8 cellular contexts compared by ENCODE assay signal in the genomic region with DNA sequence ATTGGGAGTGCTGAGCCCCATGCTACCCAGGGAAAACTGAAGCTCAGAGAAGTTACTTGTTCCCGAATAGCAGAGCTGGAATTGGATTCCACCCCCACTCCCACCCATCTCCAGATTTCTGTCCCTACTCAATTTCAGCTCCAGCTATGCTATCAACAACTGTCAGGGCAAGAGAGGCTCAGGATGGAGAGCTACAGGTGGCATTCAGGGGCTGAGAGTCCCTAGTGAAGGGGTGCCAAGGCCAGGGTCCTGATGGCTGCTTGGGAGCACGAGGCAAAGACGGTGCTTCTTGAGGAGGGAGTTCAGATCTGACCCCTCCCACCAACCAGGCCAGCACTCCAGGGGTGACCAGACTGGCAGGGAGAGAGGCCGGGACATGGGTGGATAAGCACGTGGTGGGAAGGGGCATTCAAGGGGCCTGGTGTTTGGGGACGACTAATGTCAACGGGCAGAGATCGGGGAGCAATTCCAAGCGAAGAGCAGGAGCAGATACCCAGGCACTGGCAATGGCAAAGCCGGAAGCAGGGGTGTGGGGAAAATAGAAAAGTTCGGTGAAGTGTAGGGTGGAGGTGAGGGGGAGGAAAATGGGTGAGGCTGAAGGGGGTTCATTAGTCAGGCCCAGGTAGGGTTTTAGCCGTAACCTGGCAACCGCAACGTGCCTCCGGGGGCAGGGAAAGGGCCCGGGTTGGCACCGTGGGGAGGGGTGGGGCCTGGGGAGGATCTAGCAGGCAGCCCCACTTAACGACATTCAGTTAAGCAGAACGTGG. TPM values are rescaled to one million over a fixed set of nuclear protein-coding genes. Genes with fewer than 3 reads are reported as not detected.
A peak's percentile ranks its signal among the peaks of the same experiment; 100 is the strongest.
DNase-seq lines count a peak whose midpoint lies in the region; ATAC-seq and TF ChIP-seq lines count a peak whose summit lies in the region.

No MANE protein-coding gene starts in this region.

- H3K27me3 ChIP-seq in HCT116 (ENCODE audit: insufficient read depth, low read length) (no peaks in the 10 kb centered on the region), endodermal cell (ENCODE audit: control insufficient read depth, insufficient read depth, low read length, poor library complexity, severe bottlenecking) (peaks cover 20% of the 10 kb centered on the region), psoas muscle (ENCODE audit: insufficient read depth in 3 of 3, low read length in 2 of 3) (no peaks in the 10 kb centered on the region)

- H3K79me2 ChIP-seq in HCT116 (ENCODE audit: insufficient read depth, low read length), result no peaks in the 10 kb centered on the region

- H3K27ac Mint-ChIP-seq in T-helper 2 cell treated with Interferon-gamma antibody and Interleukin-4, amounts not matched to agents 5 μg/mL and 100 μg/mL, for 36 hours, result peak overlapping the region; percentile 75
- H3K27ac Mint-ChIP-seq in endodermal cell, result no peak overlapping the region

- H2AFZ ChIP-seq in HCT116 (ENCODE audit: low read depth, low read length, poor library complexity, severe bottlenecking), result peak overlapping the region; percentile 64

- H3K9me3 Mint-ChIP-seq in T-helper 2 cell treated with Interferon-gamma antibody and Interleukin-4, amounts not matched to agents 5 μg/mL and 100 μg/mL, for 36 hours, result no peaks in the 10 kb centered on the region
- no peaks in the 10 kb centered on the region for H3K9me3 Mint-ChIP-seq in endodermal cell

- no peaks in the 10 kb centered on the region for H3K36me3 ChIP-seq in HCT116 (ENCODE audit: control insufficient read depth in 1 of 2, insufficient read depth in 2 of 2, low read length in 2 of 2)
- no peaks in the 10 kb centered on the region for H3K36me3 ChIP-seq in endodermal cell (ENCODE audit: control insufficient read depth, insufficient read depth, low read length)
- no peaks in the 10 kb centered on the region for H3K36me3 ChIP-seq in psoas muscle (ENCODE audit: insufficient read depth in 1 of 2, low read depth in 1 of 2)

- peak overlapping the region; percentile 48 to 58 for H3K4me3 ChIP-seq in HCT116 (replicated peaks in 1 of 2; ENCODE audit: low read depth in 1 of 2, low read length in 2 of 2)
- H3K4me3 ChIP-seq in endodermal cell (ENCODE audit: low read length), result peak overlapping the region; percentile 75
- H3K4me3 ChIP-seq in psoas muscle, result peak overlapping the region; percentile 64

- peaks cover 12 to 33% of the 10 kb centered on the region in 2 experiments; a peak in 3 of 4 replicates for H3K4me1 ChIP-seq in HCT116 (ENCODE audit: control insufficient read depth in 1 of 2, insufficient read depth in 2 of 2, low read length in 2 of 2)
- H3K4me1 ChIP-seq in endodermal cell (ENCODE audit: control insufficient read depth, insufficient read depth, low read length), result peaks cover 7% of the 10 kb centered on the region
- peaks cover 31% of the 10 kb centered on the region for H3K4me1 ChIP-seq in psoas muscle

- H4K20me1 ChIP-seq in HCT116 (ENCODE audit: insufficient read depth), result no peaks in the 10 kb centered on the region

- CTCF ChIA-PET in HCT116 (lab: Charles Lee), result interaction anchor here (1.6 to 1.9 kb wide), 2 partner anchors 8 to 28 kb away, joined by 3 to 10 read pairs; no protein-coding TSS in a partner anchor

- H3K9ac ChIP-seq in HCT116 (ENCODE audit: low read length) (peak overlapping the region; percentile 63), endodermal cell (ENCODE audit: extremely low read depth, low read length, poor library complexity, severe bottlenecking) (peak overlapping the region; percentile 17)

- peaks cover 46% of the 10 kb centered on the region for H3K36me3 Mint-ChIP-seq in T-helper 2 cell treated with Interferon-gamma antibody and Interleukin-4, amounts not matched to agents 5 μg/mL and 100 μg/mL, for 36 hours (ENCODE audit: low read depth)
- H3K36me3 Mint-ChIP-seq in endodermal cell (ENCODE audit: low read depth), result no peaks in the 10 kb centered on the region

- no peaks in the 10 kb centered on the region for H3K9me2 ChIP-seq in HCT116 (ENCODE audit: insufficient read depth)

- TF ChIP-seq RAD21 in HCT116 (IDR thresholded peaks at IDR 0.05; ENCODE audit: low read depth), result no peak

- H3K4me2 ChIP-seq in HCT116 (ENCODE audit: low read length), result peak overlapping the region; percentile 92

- TF ChIP-seq CTCF in HCT116 (IDR thresholded peaks at IDR 0.05 in 2 of 3, conservative IDR thresholded peaks at IDR 0.05 in 1 of 3; ENCODE audit: borderline replicate concordance in 1 of 3, insufficient read depth in 1 of 3, low read depth in 2 of 3, low read length in 2 of 3) (no peak), endodermal cell (conservative IDR thresholded peaks at IDR 0.05) (no peak), psoas muscle (IDR thresholded peaks at IDR 0.05) (no peak)

- POLR2A ChIA-PET in HCT116 (lab: Charles Lee), result no interaction called here

- 62 to 78% methylated on average over 9 to 19 of the region's 19 CpGs for WGBS in endodermal cell (ENCODE audit: insufficient coverage in 1 of 2, insufficient read length in 1 of 2), 2 experiments
- 59 to 71% (median 60%) methylated on average over 19 of the region's 19 CpGs for WGBS in psoas muscle, 3 donors

- TF ChIP-seq POLR2A in HCT116 (IDR thresholded peaks at IDR 0.05; ENCODE audit: borderline replicate concordance, extremely low read depth, insufficient read depth, insufficient read length), result no peak

- no peaks in the 10 kb centered on the region for H3K27me3 Mint-ChIP-seq in T-helper 2 cell treated with Interferon-gamma antibody and Interleukin-4, amounts not matched to agents 5 μg/mL and 100 μg/mL, for 36 hours (ENCODE audit: low read depth)
- peaks cover 38% of the 10 kb centered on the region for H3K27me3 Mint-ChIP-seq in endodermal cell (ENCODE audit: insufficient read depth)

- no TSS peak for BruUV-seq in HCT116 (replicated peaks; lab: Mats Ljungman, UMichigan)

- H3K9me3 ChIP-seq in HCT116 (ENCODE audit: control insufficient read depth in 1 of 2, insufficient read depth in 1 of 2, low read depth in 1 of 2, low read length in 2 of 2) (no peaks in the 10 kb centered on the region), endodermal cell (ENCODE audit: control insufficient read depth, low read length) (no peaks in the 10 kb centered on the region), psoas muscle (no peaks in the 10 kb centered on the region)

- intact Hi-C loops in HCT116 (cut with micrococcal nuclease), result no loop called here
- intact Hi-C loops in psoas muscle (cut with DNase I), result no loop called here

- H3K4me3 Mint-ChIP-seq in T-helper 2 cell treated with Interferon-gamma antibody and Interleukin-4, amounts not matched to agents 5 μg/mL and 100 μg/mL, for 36 hours, result peak overlapping the region; percentile 76
- H3K4me3 Mint-ChIP-seq in endodermal cell, result peak overlapping the region; percentile 63

- peak; percentile 5 for ATAC-seq in HCT116
- no peak for ATAC-seq in psoas muscle
- ATAC-seq in GM19455 (IDR thresholded peaks at IDR 0.05; ENCODE audit: unreplicated experiment), result no peak
- ATAC-seq in GM19467 (IDR thresholded peaks at IDR 0.05; ENCODE audit: unreplicated experiment), result no peak
- ATAC-seq in HG03159 (IDR thresholded peaks at IDR 0.05; ENCODE audit: unreplicated experiment), result no peak

- RAD21 ChIA-PET in HCT116 (lab: Charles Lee; ENCODE audit: low non-redundant PET in 1 of 2, low total read pairs in 2 of 2, uncharacterized antibody in 2 of 2, unreplicated experiment in 2 of 2), result no interaction called here

- peaks cover 53% of the 10 kb centered on the region for H3K4me1 Mint-ChIP-seq in T-helper 2 cell treated with Interferon-gamma antibody and Interleukin-4, amounts not matched to agents 5 μg/mL and 100 μg/mL, for 36 hours (ENCODE audit: low read depth)
- H3K4me1 Mint-ChIP-seq in endodermal cell, result peaks cover 15% of the 10 kb centered on the region

- DNase-seq in HCT116 (ENCODE audit: low read depth, low spot score) (no peak), endodermal cell (peak; percentile 46), psoas muscle (no peak), NCI-H82 (lab: John Stamatoyannopoulos, UW) (no peak)
- no peak for DNase-seq in T-helper 2 cell treated with Interferon-gamma antibody and Interleukin-4, amounts not matched to agents 5 μg/mL and 100 μg/mL, for 36 hours (ENCODE audit: low spot score)

- H3K27ac ChIP-seq in HCT116 (ENCODE audit: low read depth, low read length), result peak overlapping the region; percentile 69; the same call in 1 of the 2 replicates
- no peak overlapping the region for H3K27ac ChIP-seq in endodermal cell (ENCODE audit: low read depth, low read length)
- no peak overlapping the region for H3K27ac ChIP-seq in psoas muscle

TF ChIP-seq in HCT116, 20 proteins besides CTCF, POLR2A, EP300 and RAD21 (continues in another document):
- TF ChIP-seq ZNF274 (IDR thresholded peaks at IDR 0.05; ENCODE audit: low read depth, low read length) (no peak), FOSL1 (IDR thresholded peaks at IDR 0.05; ENCODE audit: low read depth) (no peak), SP1 (IDR thresholded peaks at IDR 0.05; ENCODE audit: low read depth) (no peak), SIN3A (IDR thresholded peaks at IDR 0.05; ENCODE audit: low read depth) (no peak)

RNA-seq across cellular contexts. Expression of gene RGS14, which starts 4.6 kb away (rescaled TPM):
- total RNA-seq in HCT116 (2021; ENCODE audit: unreplicated experiment) (9.4 TPM), endodermal cell (10 to 100 TPM; 14.2 to 21.9 TPM), psoas muscle (10 to 100 TPM in 3 of 4 donors, 1 to 10 TPM in 1; 5.5 to 23.2 (median 10.5) TPM)
- polyA plus RNA-seq in HCT116 (2012), result 12.3 and 12.9 TPM in 2 replicates
- 17.1 TPM for polyA plus RNA-seq in endodermal cell (2013, experiment 1 of 2)
- 18.7 TPM for polyA plus RNA-seq in endodermal cell (2013, experiment 2 of 2)
- polyA plus RNA-seq in psoas muscle, result 10 to 100 TPM in 1 of 3 donors, 1 to 10 TPM in 2; 3.6 to 10.0 (median 6.7) TPM

RNA-seq across cellular contexts. Expression of gene LMAN2, which starts 10.8 kb away (rescaled TPM):
- 128 TPM for total RNA-seq in HCT116 (2021; ENCODE audit: unreplicated experiment)
- 233 and 234 TPM in 2 replicates for polyA plus RNA-seq in HCT116 (2012)
- 100 to 1,000 TPM; 119 to 128 TPM for total RNA-seq in endodermal cell
- 116 TPM for polyA plus RNA-seq in endodermal cell (2013, experiment 1 of 2)
- polyA plus RNA-seq in endodermal cell (2013, experiment 2 of 2), result 116 TPM
- total RNA-seq in psoas muscle, result 10 to 100 TPM; 28.7 to 55.8 (median 43.1) TPM
- polyA plus RNA-seq in psoas muscle, result 100 to 1,000 TPM; 103 to 193 (median 162) TPM

RNA-seq across cellular contexts. Expression of gene SLC34A1, which starts 21.9 kb away (rescaled TPM):
- total RNA-seq in HCT116 (2021; ENCODE audit: unreplicated experiment) (not detected), endodermal cell (not detected), psoas muscle (not detected)
- 0.02 and 0.09 TPM in 2 replicates for polyA plus RNA-seq in HCT116 (2012)
- not detected for polyA plus RNA-seq in endodermal cell (2013, experiment 1 of 2)
- not detected for polyA plus RNA-seq in endodermal cell (2013, experiment 2 of 2)
- polyA plus RNA-seq in psoas muscle, result not detected

RNA-seq across cellular contexts. Expression of gene PFN3, which starts 38.2 kb away (rescaled TPM):
- total RNA-seq in HCT116 (2021; ENCODE audit: unreplicated experiment) (not detected), endodermal cell (not detected), psoas muscle (not detected)
- polyA plus RNA-seq in HCT116 (2012), result not detected in 2 replicates
- polyA plus RNA-seq in endodermal cell (2013, experiment 1 of 2), result not detected
- not detected for polyA plus RNA-seq in endodermal cell (2013, experiment 2 of 2)
- not detected for polyA plus RNA-seq in psoas muscle

RNA-seq across cellular contexts. Expression of gene F12, which starts 47.1 kb away (rescaled TPM):
- total RNA-seq in HCT116 (2021; ENCODE audit: unreplicated experiment) (30.0 TPM), endodermal cell (1 to 10 TPM in 1 of 2 donors, under 1 TPM in 1; 0.95 to 2.9 TPM), psoas muscle (under 1 TPM in 1 of 4 donors, not detected in 3; 0.40 TPM)
- polyA plus RNA-seq in HCT116 (2012), result 46.8 and 58.1 TPM in 2 replicates
- polyA plus RNA-seq in endodermal cell (2013, experiment 1 of 2), result 0.75 TPM
- polyA plus RNA-seq in endodermal cell (2013, experiment 2 of 2), result 0.46 TPM
- polyA plus RNA-seq in psoas muscle, result under 1 TPM; 0.06 to 0.81 (median 0.09) TPM
